ENCODE assay signal across 21 cellular contexts in genomic region chr2:230600285-230600684, GRCh38.
DNase-seq lines count a peak whose midpoint lies in the region; ATAC-seq and TF ChIP-seq lines count a peak whose summit lies in the region.
"Had no signal": no experiment of that assay in that cellular context is flagged by ENCODE, and none has a peak within 500 bp of the region (broad histone marks: within the 10 kb centered on the region; RNA-seq: fewer than 3 reads in every experiment).

No MANE protein-coding gene starts in this region.

- no peak for DNase-seq in activated T-cell treated with anti-CD3 and anti-CD28 coated beads, Interleukin-2, amount 50 U/mL, for 24 hours
- no peak for DNase-seq in activated T-cell treated with anti-CD3 and anti-CD28 coated beads, Interleukin-2, amount 50 U/mL, for 1 hour
- peak; percentile 31 for DNase-seq in Karpas-422
- DNase-seq in activated T-helper 1 cell treated with anti-CD3 and anti-CD28 coated beads, Interleukin-12 subunit alpha, Interleukin-12 subunit beta, Interleukin-2, Interleukin-4 antibody, amounts not matched to agents 30 ng/mL and 10 ng/mL and 1 ng/mL, durations not matched to agents 14 hours and 24 hours and 36 hours (ENCODE audit: low spot score) = no peak
- DNase-seq in spleen = no peak
- no peak for DNase-seq in SW 1271 (lab: John Stamatoyannopoulos, UW)
- no peak for DNase-seq in germinal center (ENCODE audit: low spot score)
- DNase-seq: activated CD4-positive, CD25-positive, alpha-beta regulatory T cell treated with anti-CD3 and anti-CD28 coated beads, Interleukin-2, amount 50 U/mL, for 72 hours; activated T-cell treated with anti-CD3 and anti-CD28 coated beads, Interleukin-2, amount 50 U/mL, for 4 hours; caudate nucleus; DMS79; HCEC 1CT; left ventricle myocardium superior; NCI-H1105; NCI-H69; right lobe of liver had no signal

- no peak for TF ChIP-seq POLR2A in spleen (IDR thresholded peaks at IDR 0.05)

- H3K9me3 Mint-ChIP-seq in activated T-cell treated with anti-CD3 and anti-CD28 coated beads, Interleukin-2, amount 50 U/mL, for 24 hours = peaks cover 19% of the 10 kb centered on the region
- H3K9me3 Mint-ChIP-seq in activated T-helper 1 cell treated with anti-CD3 and anti-CD28 coated beads, Interleukin-12 subunit alpha, Interleukin-12 subunit beta, Interleukin-2, Interleukin-4 antibody, amounts not matched to agents 30 ng/mL and 10 ng/mL and 1 ng/mL, durations not matched to agents 14 hours and 24 hours and 36 hours = peaks cover 37% of the 10 kb centered on the region

- no peak overlapping the region for H2AFZ ChIP-seq in Karpas-422 (ENCODE audit: low read length)

- H3K79me2 ChIP-seq in Karpas-422 (ENCODE audit: low read length) = no peaks in the 10 kb centered on the region

- H3K4me1 ChIP-seq in Karpas-422 (ENCODE audit: low read length) (peaks cover 17% of the 10 kb centered on the region), spleen (peaks cover 0 to 59% (median 40%) of the 10 kb centered on the region in 6 donors)
- H3K4me1 ChIP-seq: right lobe of liver had no signal

- no peaks in the 10 kb centered on the region for H4K20me1 ChIP-seq in Karpas-422 (ENCODE audit: insufficient read depth, low read depth, low read length)

- no peaks in the 10 kb centered on the region for H3K36me3 ChIP-seq in Karpas-422 (ENCODE audit: insufficient read depth, low read length)
- H3K36me3 ChIP-seq in spleen = no peaks in the 10 kb centered on the region
- H3K36me3 ChIP-seq: right lobe of liver, SJSA1 had no signal

- no peak for ATAC-seq in GM19467 (IDR thresholded peaks at IDR 0.05; ENCODE audit: unreplicated experiment)
- ATAC-seq: activated T-cell treated with anti-CD3 and anti-CD28 coated beads, Interleukin-2, amount 50 U/mL, for 4 hours; esophagus mucosa; K562; left ventricle myocardium superior; right lobe of liver had no signal

- H3K9me3 ChIP-seq in Karpas-422 (ENCODE audit: low read length) (no peaks in the 10 kb centered on the region), spleen (peaks cover 0 to 20% (median 4%) of the 10 kb centered on the region in 8 donors)
- H3K9me3 ChIP-seq: right lobe of liver had no signal

- H3K27ac ChIP-seq in Karpas-422 (ENCODE audit: low read length) (no peak overlapping the region), spleen (peak overlapping the region in 7 of 8 donors; percentile 38 to 86 (median 83))
- H3K27ac ChIP-seq: C4-2B, right lobe of liver, SJSA1 had no signal

- H3K4me3 ChIP-seq in Karpas-422 (ENCODE audit: low read length) = no peak overlapping the region
- no peak overlapping the region for H3K4me3 ChIP-seq in spleen
- H3K4me3 ChIP-seq: K562, right lobe of liver, SJSA1 had no signal

- intact Hi-C loops in activated T-helper 1 cell treated with anti-CD3 and anti-CD28 coated beads, Interleukin-12 subunit alpha, Interleukin-12 subunit beta, Interleukin-2, Interleukin-4 antibody, amounts not matched to agents 30 ng/mL and 10 ng/mL and 1 ng/mL, durations not matched to agents 14 hours and 24 hours and 36 hours (cut with micrococcal nuclease) = loop anchor here (1.0 kb wide), 1 partner anchor 17 kb away; no protein-coding TSS in a partner anchor
- intact Hi-C loops in spleen (cut with DNase I; ENCODE audit: low total_unique reads) = no loop called here

- H3K27me3 ChIP-seq in Karpas-422 (ENCODE audit: low read length) (no peaks in the 10 kb centered on the region), spleen (replicated peaks in 1 of 7) (no peaks in the 10 kb centered on the region)
- H3K27me3 ChIP-seq: right lobe of liver, SJSA1 had no signal

- H3K36me3 Mint-ChIP-seq in activated T-cell treated with anti-CD3 and anti-CD28 coated beads, Interleukin-2, amount 50 U/mL, for 24 hours (ENCODE audit: low read depth) = peaks cover 11% of the 10 kb centered on the region
- H3K36me3 Mint-ChIP-seq in activated T-helper 1 cell treated with anti-CD3 and anti-CD28 coated beads, Interleukin-12 subunit alpha, Interleukin-12 subunit beta, Interleukin-2, Interleukin-4 antibody, amounts not matched to agents 30 ng/mL and 10 ng/mL and 1 ng/mL, durations not matched to agents 14 hours and 24 hours and 36 hours (ENCODE audit: low read depth) = peaks cover 21% of the 10 kb centered on the region

- no peaks in the 10 kb centered on the region for H3K9me2 ChIP-seq in Karpas-422 (replicated peaks; ENCODE audit: insufficient read depth, low read length)

- 43 to 65% (median 53%) methylated on average over 5 of the region's 5 CpGs for WGBS in spleen, 5 donors

- no peaks in the 10 kb centered on the region for H3K27me3 Mint-ChIP-seq in activated T-cell treated with anti-CD3 and anti-CD28 coated beads, Interleukin-2, amount 50 U/mL, for 24 hours
- H3K27me3 Mint-ChIP-seq in activated T-helper 1 cell treated with anti-CD3 and anti-CD28 coated beads, Interleukin-12 subunit alpha, Interleukin-12 subunit beta, Interleukin-2, Interleukin-4 antibody, amounts not matched to agents 30 ng/mL and 10 ng/mL and 1 ng/mL, durations not matched to agents 14 hours and 24 hours and 36 hours (ENCODE audit: insufficient read depth) = no peaks in the 10 kb centered on the region

- peak overlapping the region; percentile 47 for H3K4me3 Mint-ChIP-seq in activated T-cell treated with anti-CD3 and anti-CD28 coated beads, Interleukin-2, amount 50 U/mL, for 24 hours
- peak overlapping the region; percentile 60 for H3K4me3 Mint-ChIP-seq in activated T-helper 1 cell treated with anti-CD3 and anti-CD28 coated beads, Interleukin-12 subunit alpha, Interleukin-12 subunit beta, Interleukin-2, Interleukin-4 antibody, amounts not matched to agents 30 ng/mL and 10 ng/mL and 1 ng/mL, durations not matched to agents 14 hours and 24 hours and 36 hours

- peaks cover 64% of the 10 kb centered on the region for H3K4me1 Mint-ChIP-seq in activated T-cell treated with anti-CD3 and anti-CD28 coated beads, Interleukin-2, amount 50 U/mL, for 24 hours (ENCODE audit: low read depth)
- peaks cover 90% of the 10 kb centered on the region for H3K4me1 Mint-ChIP-seq in activated T-helper 1 cell treated with anti-CD3 and anti-CD28 coated beads, Interleukin-12 subunit alpha, Interleukin-12 subunit beta, Interleukin-2, Interleukin-4 antibody, amounts not matched to agents 30 ng/mL and 10 ng/mL and 1 ng/mL, durations not matched to agents 14 hours and 24 hours and 36 hours (ENCODE audit: low read depth)

- H3K27ac Mint-ChIP-seq in activated T-cell treated with anti-CD3 and anti-CD28 coated beads, Interleukin-2, amount 50 U/mL, for 24 hours = peak overlapping the region; percentile 7
- H3K27ac Mint-ChIP-seq in activated T-helper 1 cell treated with anti-CD3 and anti-CD28 coated beads, Interleukin-12 subunit alpha, Interleukin-12 subunit beta, Interleukin-2, Interleukin-4 antibody, amounts not matched to agents 30 ng/mL and 10 ng/mL and 1 ng/mL, durations not matched to agents 14 hours and 24 hours and 36 hours = peak overlapping the region; percentile 72

- peak overlapping the region; percentile 42 for H3K4me2 ChIP-seq in Karpas-422 (ENCODE audit: low read depth, low read length, poor library complexity, severe bottlenecking)

- no peak overlapping the region for H3K9ac ChIP-seq in Karpas-422 (ENCODE audit: low read length)

- no peak for TF ChIP-seq CTCF in spleen (IDR thresholded peaks at IDR 0.05 in 8 of 11, conservative IDR thresholded peaks at IDR 0.05 in 3 of 11)
